Comparison of ENCODE assay signal across 1 cellular context in genomic region chr10:118798186-118798811, GRCh38.
TF ChIP-seq lines count a peak whose summit lies in the region.

No MANE protein-coding gene starts in this region.

TF ChIP-seq in GM23338, 12 proteins besides CTCF, POLR2A, EP300 and RAD21 (continued from another document):
- TF ChIP-seq ZNF462 (CRISPR knock-in tag; IDR thresholded peaks at IDR 0.05), result no peak
